Comparison of ENCODE assay signal across 11 cellular contexts in genomic region chr12:10750385-10750727, GRCh38. TPM values are rescaled to one million over a fixed set of nuclear protein-coding genes. Genes with fewer than 3 reads are reported as not detected.
DNase-seq lines count a peak whose midpoint lies in the region; ATAC-seq and TF ChIP-seq lines count a peak whose summit lies in the region.
"Had no signal": no experiment of that assay in that cellular context is flagged by ENCODE, and none has a peak within 500 bp of the region (broad histone marks: within the 10 kb centered on the region; RNA-seq: fewer than 3 reads in every experiment).

No MANE protein-coding gene starts in this region.

- H3K9me3 ChIP-seq in SU-DHL-6 (ENCODE audit: insufficient read depth, low read length) (no peaks in the 10 kb centered on the region), esophagus squamous epithelium (peaks cover 0 to under 1% (median 0%) of the 10 kb centered on the region in 3 donors)

- peaks cover 11% of the 10 kb centered on the region for H3K4me1 Mint-ChIP-seq in activated T-cell treated with anti-CD3 and anti-CD28 coated beads, Interleukin-2, amount 50 U/mL, for 24 hours (ENCODE audit: low read depth)
- peaks cover 9% of the 10 kb centered on the region for H3K4me1 Mint-ChIP-seq in activated T-cell treated with anti-CD3 and anti-CD28 coated beads, Interleukin-2, amount 50 U/mL, for 4 hours (ENCODE audit: low read depth)
- H3K4me1 Mint-ChIP-seq in stimulated activated effector memory CD8-positive, alpha-beta T cell treated with anti-CD3 and anti-CD28 coated beads, Interleukin-12 subunit alpha, Interleukin-12 subunit beta, amount 100 ng/mL, for 72 hours, result peaks cover 9% of the 10 kb centered on the region

- peak; percentile 5 for TF ChIP-seq CTCF in SU-DHL-6 (IDR thresholded peaks at IDR 0.05; ENCODE audit: insufficient read depth, low read length, poor library complexity, severe bottlenecking)
- TF ChIP-seq CTCF in esophagus squamous epithelium (IDR thresholded peaks at IDR 0.05), result no peak

- H3K36me3 ChIP-seq in SU-DHL-6 (ENCODE audit: low read length) (no peaks in the 10 kb centered on the region), esophagus squamous epithelium (no peaks in the 10 kb centered on the region)

- no peak overlapping the region for H3K27ac Mint-ChIP-seq in activated T-cell treated with anti-CD3 and anti-CD28 coated beads, Interleukin-2, amount 50 U/mL, for 24 hours
- no peak overlapping the region for H3K27ac Mint-ChIP-seq in stimulated activated effector memory CD8-positive, alpha-beta T cell treated with anti-CD3 and anti-CD28 coated beads, Interleukin-12 subunit alpha, Interleukin-12 subunit beta, amount 100 ng/mL, for 72 hours

- H3K4me2 ChIP-seq in SU-DHL-6 (ENCODE audit: low read depth, low read length, poor library complexity, severe bottlenecking), result no peak overlapping the region

- H3K27me3 Mint-ChIP-seq in activated T-cell treated with anti-CD3 and anti-CD28 coated beads, Interleukin-2, amount 50 U/mL, for 24 hours, result peaks cover 58% of the 10 kb centered on the region
- H3K27me3 Mint-ChIP-seq in activated T-cell treated with anti-CD3 and anti-CD28 coated beads, Interleukin-2, amount 50 U/mL, for 4 hours (ENCODE audit: low read depth), result peaks cover 44% of the 10 kb centered on the region

- H3K4me3 ChIP-seq in SU-DHL-6 (ENCODE audit: insufficient read depth, low read length, poor library complexity, severe bottlenecking) (no peak overlapping the region), esophagus squamous epithelium (peak overlapping the region in 3 of 4 donors; percentile 23 to 57 (median 26))

- intact Hi-C loops in esophagus squamous epithelium (cut with DNase I), result loop anchor here (10.0 kb wide), 1 partner anchor 76 kb away; the partner anchor contains the start of gene STYK1

- H3K4me3 Mint-ChIP-seq in activated T-cell treated with anti-CD3 and anti-CD28 coated beads, Interleukin-2, amount 50 U/mL, for 24 hours, result peak overlapping the region; percentile 28
- H3K4me3 Mint-ChIP-seq in activated T-cell treated with anti-CD3 and anti-CD28 coated beads, Interleukin-2, amount 50 U/mL, for 4 hours, result no peak overlapping the region
- H3K4me3 Mint-ChIP-seq in stimulated activated effector memory CD8-positive, alpha-beta T cell treated with anti-CD3 and anti-CD28 coated beads, Interleukin-12 subunit alpha, Interleukin-12 subunit beta, amount 100 ng/mL, for 72 hours, result peak overlapping the region; percentile 36

- no peaks in the 10 kb centered on the region for H3K36me3 Mint-ChIP-seq in activated T-cell treated with anti-CD3 and anti-CD28 coated beads, Interleukin-2, amount 50 U/mL, for 24 hours (ENCODE audit: low read depth)
- no peaks in the 10 kb centered on the region for H3K36me3 Mint-ChIP-seq in activated T-cell treated with anti-CD3 and anti-CD28 coated beads, Interleukin-2, amount 50 U/mL, for 4 hours (ENCODE audit: insufficient read depth)
- no peaks in the 10 kb centered on the region for H3K36me3 Mint-ChIP-seq in stimulated activated effector memory CD8-positive, alpha-beta T cell treated with anti-CD3 and anti-CD28 coated beads, Interleukin-12 subunit alpha, Interleukin-12 subunit beta, amount 100 ng/mL, for 72 hours

- no peak for TF ChIP-seq POLR2A in esophagus squamous epithelium (IDR thresholded peaks at IDR 0.05)

- H3K9me3 Mint-ChIP-seq in activated T-cell treated with anti-CD3 and anti-CD28 coated beads, Interleukin-2, amount 50 U/mL, for 24 hours, result no peaks in the 10 kb centered on the region
- no peaks in the 10 kb centered on the region for H3K9me3 Mint-ChIP-seq in activated T-cell treated with anti-CD3 and anti-CD28 coated beads, Interleukin-2, amount 50 U/mL, for 4 hours
- no peaks in the 10 kb centered on the region for H3K9me3 Mint-ChIP-seq in stimulated activated effector memory CD8-positive, alpha-beta T cell treated with anti-CD3 and anti-CD28 coated beads, Interleukin-12 subunit alpha, Interleukin-12 subunit beta, amount 100 ng/mL, for 72 hours

- H3K4me1 ChIP-seq in esophagus squamous epithelium, result peaks cover 0 to 14% (median 0%) of the 10 kb centered on the region in 3 donors

- no peaks in the 10 kb centered on the region for H3K9me2 ChIP-seq in SU-DHL-6 (replicated peaks; ENCODE audit: insufficient read depth, low read length)

- no peak overlapping the region for H3K27ac ChIP-seq in SU-DHL-6 (ENCODE audit: low read depth, low read length)
- H3K27ac ChIP-seq in esophagus squamous epithelium, result no peak overlapping the region

- H3K27me3 ChIP-seq in SU-DHL-6 (ENCODE audit: low read length), result no peaks in the 10 kb centered on the region
- peaks cover 0 to 5% (median 0%) of the 10 kb centered on the region in 4 donors for H3K27me3 ChIP-seq in esophagus squamous epithelium

- no peaks in the 10 kb centered on the region for H4K20me1 ChIP-seq in SU-DHL-6 (ENCODE audit: low read depth, low read length)

- H3F3A ChIP-seq in SU-DHL-6 (ENCODE audit: insufficient read depth), result no peaks in the 10 kb centered on the region

- WGBS in esophagus squamous epithelium, 2 donors, result 0% methylated on average over 4 of the region's 4 CpGs

- no peaks in the 10 kb centered on the region for H3K79me2 ChIP-seq in SU-DHL-6 (ENCODE audit: insufficient read depth, low read length)

- H3K9ac ChIP-seq in SU-DHL-6 (ENCODE audit: low read length), result no peak overlapping the region

- no peak for DNase-seq in activated T-cell treated with anti-CD3 and anti-CD28 coated beads, Interleukin-2, amount 50 U/mL, for 24 hours
- DNase-seq in activated T-cell treated with anti-CD3 and anti-CD28 coated beads, Interleukin-2, amount 50 U/mL, for 4 hours, result no peak
- no peak for DNase-seq in esophagus squamous epithelium (lab: John Stamatoyannopoulos, UW)
- DNase-seq in stimulated activated effector memory CD8-positive, alpha-beta T cell treated with anti-CD3 and anti-CD28 coated beads, Interleukin-12 subunit alpha, Interleukin-12 subunit beta, amount 100 ng/mL, for 72 hours (ENCODE audit: low spot score in 2 of 2), result no peak
- no peak for DNase-seq in NCI-H146 (lab: John Stamatoyannopoulos, UW)
- DNase-seq in HCEC 1CT, result no peak
- no peak for DNase-seq in NCI-H1417 (lab: John Stamatoyannopoulos, UW)

- ATAC-seq in activated T-cell treated with anti-CD3 and anti-CD28 coated beads, Interleukin-2, amount 50 U/mL, for 4 hours, result no peak
- ATAC-seq in stimulated activated effector memory CD8-positive, alpha-beta T cell treated with anti-CD3 and anti-CD28 coated beads, Interleukin-12 subunit alpha, Interleukin-12 subunit beta, amount 100 ng/mL, for 72 hours, result no peak

- no peak overlapping the region for H2AFZ ChIP-seq in SU-DHL-6 (ENCODE audit: low read depth, low read length, severe bottlenecking)

RNA-seq across cellular contexts. Expression of gene YBX3, which starts 27.2 kb away (rescaled TPM):
- total RNA-seq in activated T-cell treated with anti-CD3 and anti-CD28 coated beads, Interleukin-2, amount 50 U/mL, for 4 hours, result 100 to 1,000 TPM; 135 to 253 (median 179) TPM
- total RNA-seq in esophagus squamous epithelium, result 100 to 1,000 TPM; 318 to 484 (median 370) TPM

RNA-seq across cellular contexts. Expression of gene TAS2R7, which starts 52.1 kb away (rescaled TPM):
- total RNA-seq in activated T-cell treated with anti-CD3 and anti-CD28 coated beads, Interleukin-2, amount 50 U/mL, for 4 hours, result not detected
- total RNA-seq in esophagus squamous epithelium, result under 1 TPM in 1 of 4 donors, not detected in 3; 0.40 TPM
- total RNA-seq: left colon, NCI-H460, temporal lobe had no signal

RNA-seq across cellular contexts. Expression of gene TAS2R8, which starts 56.7 kb away (rescaled TPM):
- not detected for total RNA-seq in activated T-cell treated with anti-CD3 and anti-CD28 coated beads, Interleukin-2, amount 50 U/mL, for 4 hours
- not detected for total RNA-seq in esophagus squamous epithelium
- total RNA-seq: left colon, NCI-H460 had no signal

RNA-seq across cellular contexts. Expression of gene TAS2R9, which starts 59.6 kb away (rescaled TPM):
- not detected for total RNA-seq in activated T-cell treated with anti-CD3 and anti-CD28 coated beads, Interleukin-2, amount 50 U/mL, for 4 hours
- under 1 TPM in 1 of 4 donors, not detected in 3; 0.66 TPM for total RNA-seq in esophagus squamous epithelium
- total RNA-seq: left colon, NCI-H460 had no signal
